Comparison of ENCODE assay signal across 9 cellular contexts in genomic region chr16:11310997-11311561, GRCh38. TPM values are rescaled to one million over a fixed set of nuclear protein-coding genes. Genes with fewer than 3 reads are reported as not detected.
DNase-seq lines count a peak whose midpoint lies in the region; ATAC-seq and TF ChIP-seq lines count a peak whose summit lies in the region.
"Had no signal": no experiment of that assay in that cellular context is flagged by ENCODE, and none has a peak within 500 bp of the region (broad histone marks: within the 10 kb centered on the region; RNA-seq: fewer than 3 reads in every experiment).

No MANE protein-coding gene starts in this region.

- DNase-seq in mesothelial cell of epicardium (ENCODE audit: low spot score in 2 of 2, unreplicated experiment in 2 of 2) (no peak), ACHN (no peak), hepatic stellate cell (ENCODE audit: low spot score) (no peak), DMS53 treated with DMSO at 0.1 percent for 48 hours (lab: John Stamatoyannopoulos, UW; ENCODE audit: unreplicated experiment) (no peak), NCI-H748 treated with DMSO at 0.1 percent for 48 hours (lab: John Stamatoyannopoulos, UW) (no peak)

- 0 out of 2 replicates have a peak, but pooled peaks have one; percentile 30 for TF ChIP-seq POLR2A in Raji (IDR thresholded peaks at IDR 0.05; ENCODE audit: insufficient read depth, low read depth, low read length)

- TF ChIP-seq CTCF in mesothelial cell of epicardium (IDR thresholded peaks at IDR 0.05; ENCODE audit: unreplicated experiment) = no peak

- H3K4me1 Mint-ChIP-seq in mesothelial cell of epicardium = peaks cover 40% of the 10 kb centered on the region

- H3K9me3 Mint-ChIP-seq in mesothelial cell of epicardium = no peaks in the 10 kb centered on the region

- H3K27me3 Mint-ChIP-seq in mesothelial cell of epicardium (ENCODE audit: low read depth) = no peaks in the 10 kb centered on the region

- peak; percentile 31 for ATAC-seq in GM18858 (IDR thresholded peaks at IDR 0.05; ENCODE audit: unreplicated experiment)
- peak; percentile 40 for ATAC-seq in HG02852 (IDR thresholded peaks at IDR 0.05; ENCODE audit: unreplicated experiment)

- peak overlapping the region; percentile 19 for H3K27ac Mint-ChIP-seq in mesothelial cell of epicardium

- in situ Hi-C loops in ACHN (cut with HindIII; ENCODE audit: low pct_ligation_motif_present, low pct_unique_long_range_greater_than_20kb, low sequenced_read_pairs) = no loop called here

- no peaks in the 10 kb centered on the region for H3K36me3 Mint-ChIP-seq in mesothelial cell of epicardium

- H3K4me3 Mint-ChIP-seq in mesothelial cell of epicardium = no peak overlapping the region

RNA-seq across cellular contexts. Expression of gene PRM1, which starts 29.9 kb away (rescaled TPM):
- not detected in 3 replicates for total RNA-seq in mesothelial cell of epicardium
- total RNA-seq: heart left ventricle had no signal

RNA-seq across cellular contexts. Expression of gene RMI2, which starts 34.2 kb away (rescaled TPM):
- total RNA-seq in mesothelial cell of epicardium = 18.6 to 22.4 TPM (median 19.1 TPM) in 3 replicates

RNA-seq across cellular contexts. Expression of gene PRM2, which starts 34.8 kb away (rescaled TPM):
- not detected in 3 replicates for total RNA-seq in mesothelial cell of epicardium
- total RNA-seq: heart left ventricle had no signal

RNA-seq across cellular contexts. Expression of gene PRM3, which starts 37.6 kb away (rescaled TPM):
- total RNA-seq in mesothelial cell of epicardium = not detected in 3 replicates
- total RNA-seq: heart left ventricle had no signal

RNA-seq across cellular contexts. Expression of gene TNP2, which starts 42.0 kb away (rescaled TPM):
- not detected in 3 replicates for total RNA-seq in mesothelial cell of epicardium
- total RNA-seq: heart left ventricle had no signal
